In genomic region chr3:110567032-110567431, GRCh38 we compare ENCODE assay signal across 34 cellular contexts.
"Had no signal": no experiment of that assay in that cellular context is flagged by ENCODE, and none has a peak within 500 bp of the region (broad histone marks: within the 10 kb centered on the region; RNA-seq: fewer than 3 reads in every experiment).

No MANE protein-coding gene starts in this region.

- H3K9me3 Mint-ChIP-seq: activated naive CD4-positive, alpha-beta T cell treated with anti-CD3 and anti-CD28 coated beads, Interleukin-2, amount 10 ng/mL, durations not matched to agents 7 days and 5 days; activated naive CD8-positive, alpha-beta T cell treated with anti-CD3 and anti-CD28 coated beads, Interleukin-2, amount 10 ng/mL, durations not matched to agents 7 days and 5 days; activated T-helper 1 cell treated with anti-CD3 and anti-CD28 coated beads, Interleukin-12 subunit alpha, Interleukin-12 subunit beta, Interleukin-2, Interleukin-4 antibody, amounts not matched to agents 30 ng/mL and 10 ng/mL and 1 ng/mL, durations not matched to agents 14 hours and 24 hours and 36 hours; effector memory CD8-positive, alpha-beta T cell; stimulated activated effector memory CD8-positive, alpha-beta T cell treated with anti-CD3 and anti-CD28 coated beads, Interleukin-12 subunit alpha, Interleukin-12 subunit beta, amount 100 ng/mL, for 72 hours had no signal

- DNase-seq: activated CD4-positive, alpha-beta T cell treated with anti-CD3 and anti-CD28 coated beads for 4 hours; activated CD4-positive, alpha-beta T cell treated with anti-CD3 and anti-CD28 coated beads, Interleukin-2, amount 50 U/mL, for 4 hours; activated effector memory CD4-positive, alpha-beta T cell treated with anti-CD3 and anti-CD28 coated beads, Interleukin-2, amount 50 U/mL, for 16 hours; activated naive CD4-positive, alpha-beta T cell treated with anti-CD3 and anti-CD28 coated beads, Interleukin-2, amount 10 ng/mL, durations not matched to agents 7 days and 5 days; activated naive CD8-positive, alpha-beta T cell treated with anti-CD3 and anti-CD28 coated beads, Interleukin-2, amount 10 ng/mL, durations not matched to agents 7 days and 5 days; caudate nucleus; cortex of kidney; effector memory CD8-positive, alpha-beta T cell; erythroblast; head of caudate nucleus; hypothalamus; immature natural killer cell; kidney; left colon; mammary epithelial cell; midbrain; naive thymus-derived CD8-positive, alpha-beta T cell; nucleus accumbens; pancreas; retina; sigmoid colon; small intestine; stimulated activated CD4-positive, alpha-beta T cell treated with anti-CD3 and anti-CD28 coated beads, Interleukin-4, amount 100 ng/mL, for 24 hours; stimulated activated naive CD8-positive, alpha-beta T cell treated with anti-CD3 and anti-CD28 coated beads, Interleukin-15, amount 100 ng/mL, for 72 hours; substantia nigra; uterus had no signal

- H3K27ac ChIP-seq: ascending aorta, gastroesophageal sphincter, pancreas, prostate gland, sigmoid colon, uterus, VCaP had no signal

- H3K9me3 ChIP-seq: ascending aorta, gastroesophageal sphincter, pancreas, prostate gland, uterus had no signal

- H3K4me1 ChIP-seq: ascending aorta, gastroesophageal sphincter, pancreas, prostate gland, sigmoid colon, uterus had no signal

- H3K4me1 Mint-ChIP-seq: activated naive CD4-positive, alpha-beta T cell treated with anti-CD3 and anti-CD28 coated beads, Interleukin-2, amount 10 ng/mL, durations not matched to agents 7 days and 5 days; activated naive CD8-positive, alpha-beta T cell treated with anti-CD3 and anti-CD28 coated beads, Interleukin-2, amount 10 ng/mL, durations not matched to agents 7 days and 5 days; immature natural killer cell; naive thymus-derived CD8-positive, alpha-beta T cell; neural crest cell; stimulated activated effector memory CD8-positive, alpha-beta T cell treated with anti-CD3 and anti-CD28 coated beads, Interleukin-12 subunit alpha, Interleukin-12 subunit beta, amount 100 ng/mL, for 72 hours; stimulated activated naive CD8-positive, alpha-beta T cell treated with anti-CD3 and anti-CD28 coated beads, Interleukin-15, amount 100 ng/mL, for 72 hours had no signal

- H3K36me3 Mint-ChIP-seq: activated naive CD4-positive, alpha-beta T cell treated with anti-CD3 and anti-CD28 coated beads, Interleukin-2, amount 10 ng/mL, durations not matched to agents 7 days and 5 days; activated naive CD8-positive, alpha-beta T cell treated with anti-CD3 and anti-CD28 coated beads, Interleukin-2, amount 10 ng/mL, durations not matched to agents 7 days and 5 days; immature natural killer cell; naive thymus-derived CD8-positive, alpha-beta T cell; stimulated activated effector memory CD8-positive, alpha-beta T cell treated with anti-CD3 and anti-CD28 coated beads, Interleukin-12 subunit alpha, Interleukin-12 subunit beta, amount 100 ng/mL, for 72 hours; type B pancreatic cell had no signal

- H3K27me3 Mint-ChIP-seq: activated naive CD4-positive, alpha-beta T cell treated with anti-CD3 and anti-CD28 coated beads, Interleukin-2, amount 10 ng/mL, durations not matched to agents 7 days and 5 days; type B pancreatic cell had no signal

- ATAC-seq: effector memory CD8-positive, alpha-beta T cell; gastroesophageal sphincter; left colon; naive thymus-derived CD8-positive, alpha-beta T cell; pancreas; stimulated activated effector memory CD8-positive, alpha-beta T cell treated with anti-CD3 and anti-CD28 coated beads, Interleukin-12 subunit alpha, Interleukin-12 subunit beta, amount 100 ng/mL, for 72 hours; stimulated activated naive CD8-positive, alpha-beta T cell treated with anti-CD3 and anti-CD28 coated beads, Interleukin-15, amount 100 ng/mL, for 72 hours had no signal

- H3K4me3 Mint-ChIP-seq: activated naive CD4-positive, alpha-beta T cell treated with anti-CD3 and anti-CD28 coated beads, Interleukin-2, amount 10 ng/mL, durations not matched to agents 7 days and 5 days; activated naive CD8-positive, alpha-beta T cell treated with anti-CD3 and anti-CD28 coated beads, Interleukin-2, amount 10 ng/mL, durations not matched to agents 7 days and 5 days; activated T-helper 1 cell treated with anti-CD3 and anti-CD28 coated beads, Interleukin-12 subunit alpha, Interleukin-12 subunit beta, Interleukin-2, Interleukin-4 antibody, amounts not matched to agents 30 ng/mL and 10 ng/mL and 1 ng/mL, durations not matched to agents 14 hours and 24 hours and 36 hours; effector memory CD8-positive, alpha-beta T cell; immature natural killer cell; naive thymus-derived CD8-positive, alpha-beta T cell; neural crest cell; stimulated activated effector memory CD8-positive, alpha-beta T cell treated with anti-CD3 and anti-CD28 coated beads, Interleukin-12 subunit alpha, Interleukin-12 subunit beta, amount 100 ng/mL, for 72 hours; stimulated activated naive CD8-positive, alpha-beta T cell treated with anti-CD3 and anti-CD28 coated beads, Interleukin-15, amount 100 ng/mL, for 72 hours; type B pancreatic cell had no signal

- H3K27ac Mint-ChIP-seq: activated naive CD4-positive, alpha-beta T cell treated with anti-CD3 and anti-CD28 coated beads, Interleukin-2, amount 10 ng/mL, durations not matched to agents 7 days and 5 days; activated naive CD8-positive, alpha-beta T cell treated with anti-CD3 and anti-CD28 coated beads, Interleukin-2, amount 10 ng/mL, durations not matched to agents 7 days and 5 days; activated T-helper 1 cell treated with anti-CD3 and anti-CD28 coated beads, Interleukin-12 subunit alpha, Interleukin-12 subunit beta, Interleukin-2, Interleukin-4 antibody, amounts not matched to agents 30 ng/mL and 10 ng/mL and 1 ng/mL, durations not matched to agents 14 hours and 24 hours and 36 hours; effector memory CD8-positive, alpha-beta T cell; immature natural killer cell; naive thymus-derived CD8-positive, alpha-beta T cell; stimulated activated effector memory CD8-positive, alpha-beta T cell treated with anti-CD3 and anti-CD28 coated beads, Interleukin-12 subunit alpha, Interleukin-12 subunit beta, amount 100 ng/mL, for 72 hours; stimulated activated naive CD8-positive, alpha-beta T cell treated with anti-CD3 and anti-CD28 coated beads, Interleukin-15, amount 100 ng/mL, for 72 hours; type B pancreatic cell had no signal

- H3K27me3 ChIP-seq: ascending aorta, gastroesophageal sphincter, pancreas, sigmoid colon, uterus had no signal

- H3K4me3 ChIP-seq: ascending aorta, gastroesophageal sphincter, pancreas, prostate gland, sigmoid colon, uterus had no signal

- H3K36me3 ChIP-seq: ascending aorta, gastroesophageal sphincter, pancreas, prostate gland, sigmoid colon, uterus had no signal
